In genomic region chr11:76735218-76735480, GRCh38 we compare ENCODE assay signal across 21 cellular contexts. TPM values are rescaled to one million over a fixed set of nuclear protein-coding genes. Genes with fewer than 3 reads are reported as not detected.
DNase-seq lines count a peak whose midpoint lies in the region; ATAC-seq and TF ChIP-seq lines count a peak whose summit lies in the region.
"Had no signal": no experiment of that assay in that cellular context is flagged by ENCODE, and none has a peak within 500 bp of the region (broad histone marks: within the 10 kb centered on the region; RNA-seq: fewer than 3 reads in every experiment).

No MANE protein-coding gene starts in this region.

- TF ChIP-seq CTCF in mammary epithelial cell (conservative IDR thresholded peaks at IDR 0.05 in 1 of 2, IDR thresholded peaks at IDR 0.05 in 1 of 2; ENCODE audit: extremely low read depth in 1 of 2, insufficient read depth in 1 of 2, low read depth in 1 of 2, low read length in 2 of 2), result no peak
- no peak for TF ChIP-seq CTCF in breast epithelium (IDR thresholded peaks at IDR 0.05)
- no peak for TF ChIP-seq CTCF in SK-N-SH (IDR thresholded peaks at IDR 0.05)

- no peaks in the 10 kb centered on the region for H3K9me2 ChIP-seq in SK-N-SH

- H3K9ac ChIP-seq in mammary epithelial cell (ENCODE audit: insufficient read depth, low read length) (no peak overlapping the region), mesendoderm (ENCODE audit: low read length) (peak overlapping the region; percentile 43), SK-N-SH (no peak overlapping the region)

- WGBS in mammary epithelial cell (ENCODE audit: low coverage, missing lambda C conversion rate), result 78% methylated on average over 3 of the region's 3 CpGs
- no CpG with 5 or more reads among the region's 3 CpGs for WGBS in mesendoderm (ENCODE audit: extremely low coverage, insufficient coverage, low lambda C conversion rate)
- WGBS in SK-N-SH (ENCODE audit: low lambda C conversion rate), result 92% methylated on average over 3 of the region's 3 CpGs

- no peak for ATAC-seq in HG03565 (IDR thresholded peaks at IDR 0.05; ENCODE audit: unreplicated experiment)
- ATAC-seq: natural killer cell, upper lobe of right lung had no signal

- dilution Hi-C loops in mammary epithelial cell (cut with HindIII; ENCODE audit: low sequenced_read_pairs), result no loop called here

- in situ Hi-C loops in mammary epithelial cell (cut with MboI; ENCODE audit: low sequenced_read_pairs in 2 of 2), result loop anchor here (5.0 to 25.0 kb wide), 3 partner anchors 62 to 302 kb away; partner anchors contain the start of gene B3GNT6 (in 2 of the 2)

- no peak for DNase-seq in mammary epithelial cell
- no peak for DNase-seq in breast epithelium (ENCODE audit: low spot score in 2 of 2)
- DNase-seq in cerebellar cortex (ENCODE audit: low spot score), result peak; percentile 44
- no peak for DNase-seq in mesendoderm
- DNase-seq in posterior vena cava (ENCODE audit: low spot score), result no peak
- DNase-seq in amniotic stem cell (lab: John Stamatoyannopoulos, UW), result no peak
- no peak for DNase-seq in SK-N-SH
- DNase-seq: activated CD4-positive, alpha-beta T cell treated with anti-CD3 and anti-CD28 coated beads, Interleukin-2, amount 50 U/mL, for 4 hours; activated gamma-delta T cell; activated T-cell treated with anti-CD3 and anti-CD28 coated beads for 4 hours; kidney glomerular epithelial cell; natural killer cell; NCI-H187; NCI-H446; stimulated activated CD8-positive, alpha-beta memory T cell treated with anti-CD3 and anti-CD28 coated beads, Interleukin-4, amount 100 ng/mL, for 48 hours; T-helper 2 cell; upper lobe of right lung; WERI-Rb-1 had no signal

- POLR2A ChIA-PET in SK-N-SH (lab: Yijun Ruan, JAX), result no interaction called here

- H2BK120ac ChIP-seq in mesendoderm (ENCODE audit: low read depth, low read length), result peak overlapping the region; percentile 88

- H3K79me1 ChIP-seq in mesendoderm (ENCODE audit: low read length), result no peaks in the 10 kb centered on the region

- H3K4ac ChIP-seq in mesendoderm (ENCODE audit: low read depth, low read length), result peak overlapping the region; percentile 77

- H2BK15ac ChIP-seq in mesendoderm (replicated peaks; ENCODE audit: low read depth), result no peak overlapping the region

- H4K5ac ChIP-seq in mesendoderm (ENCODE audit: low read length), result peak overlapping the region; percentile 44

- H3K27me3 ChIP-seq in mammary epithelial cell (ENCODE audit: insufficient read depth, low read length), result no peaks in the 10 kb centered on the region
- no peaks in the 10 kb centered on the region for H3K27me3 ChIP-seq in breast epithelium
- H3K27me3 ChIP-seq in mesendoderm (ENCODE audit: insufficient read depth, low read length, poor library complexity), result no peaks in the 10 kb centered on the region
- peaks cover 5% of the 10 kb centered on the region; the same call in 1 of the 2 replicates for H3K27me3 ChIP-seq in SK-N-SH (ENCODE audit: insufficient read depth)
- H3K27me3 ChIP-seq: SJSA1, upper lobe of right lung had no signal

- H2AFZ ChIP-seq in mammary epithelial cell (ENCODE audit: low read depth, low read length) (peak overlapping the region; percentile 18), SK-N-SH (ENCODE audit: low read depth) (no peak overlapping the region)

- no peak overlapping the region for H4K8ac ChIP-seq in mesendoderm (ENCODE audit: low read depth, low read length)

- no peaks in the 10 kb centered on the region for H3K4me1 ChIP-seq in mammary epithelial cell (ENCODE audit: insufficient read depth, low read length)
- no peaks in the 10 kb centered on the region for H3K4me1 ChIP-seq in breast epithelium
- peaks cover 22% of the 10 kb centered on the region for H3K4me1 ChIP-seq in mesendoderm (ENCODE audit: control insufficient read depth, low read depth, low read length)
- peaks cover 0 to 16% of the 10 kb centered on the region in 2 experiments; a peak in 1 of 4 replicates for H3K4me1 ChIP-seq in SK-N-SH (ENCODE audit: control insufficient read depth in 1 of 2, insufficient read depth in 2 of 2, low read depth in 1 of 2, low read length in 1 of 2)
- H3K4me1 ChIP-seq: SJSA1 had no signal

- H3K4me3 ChIP-seq in mammary epithelial cell (replicated peaks in 1 of 3; ENCODE audit: insufficient read depth in 1 of 3, low read depth in 2 of 3, low read length in 3 of 3) (no peak overlapping the region), breast epithelium (no peak overlapping the region), mesendoderm (ENCODE audit: low read length) (no peak overlapping the region), SK-N-SH (ENCODE audit: low read depth in 2 of 2, low read length in 1 of 2) (no peak overlapping the region)
- H3K4me3 ChIP-seq: SJSA1, upper lobe of right lung had no signal

- H3K79me2 ChIP-seq in mammary epithelial cell (ENCODE audit: insufficient read depth, low read length) (no peaks in the 10 kb centered on the region), mesendoderm (ENCODE audit: control insufficient read depth, insufficient read depth, low read length) (no peaks in the 10 kb centered on the region), SK-N-SH (ENCODE audit: insufficient read depth) (no peaks in the 10 kb centered on the region)

- H2BK5ac ChIP-seq in mesendoderm (ENCODE audit: low read length), result peak overlapping the region; percentile 84

- no peak for TF ChIP-seq EP300 in SK-N-SH (IDR thresholded peaks at IDR 0.05; ENCODE audit: borderline replicate concordance in 1 of 2, low read depth in 1 of 2, low read length in 1 of 2)

- no TSS peak for BruUV-seq in mammary epithelial cell (replicated peaks; lab: Mats Ljungman, UMichigan)

- no peak overlapping the region for H3K27ac ChIP-seq in mammary epithelial cell (ENCODE audit: insufficient read depth, low read depth, low read length)
- H3K27ac ChIP-seq in breast epithelium, result no peak overlapping the region
- H3K27ac ChIP-seq in mesendoderm (ENCODE audit: low read depth, low read length), result peak overlapping the region; percentile 82
- H3K27ac ChIP-seq in SK-N-SH (ENCODE audit: low read depth in 2 of 2, low read length in 1 of 2), result peak overlapping the region in 1 of 2 experiments; percentile 3; a peak in 1 of 4 replicates
- H3K27ac ChIP-seq: epithelial cell of prostate, SJSA1, upper lobe of right lung, WERI-Rb-1 had no signal

- H3K56ac ChIP-seq in mesendoderm (ENCODE audit: low read length), result peak overlapping the region; percentile 82

- no peak for TF ChIP-seq RAD21 in SK-N-SH (IDR thresholded peaks at IDR 0.05; ENCODE audit: low read length)

- no peak overlapping the region for H3K23ac ChIP-seq in mesendoderm (ENCODE audit: low read length)

- peak overlapping the region; percentile 82 for H3K18ac ChIP-seq in mesendoderm (ENCODE audit: low read length)

- TF ChIP-seq POLR2A in breast epithelium (IDR thresholded peaks at IDR 0.05), result no peak

- H3K9me3 ChIP-seq in mammary epithelial cell (replicated peaks; ENCODE audit: insufficient read depth, low read length) (no peaks in the 10 kb centered on the region), breast epithelium (no peaks in the 10 kb centered on the region), SK-N-SH (no peaks in the 10 kb centered on the region)
- H3K9me3 ChIP-seq: SJSA1, upper lobe of right lung had no signal

- H3F3A ChIP-seq in SK-N-SH (replicated peaks; ENCODE audit: insufficient read depth), result no peaks in the 10 kb centered on the region

- H3K36me3 ChIP-seq in mammary epithelial cell (ENCODE audit: insufficient read depth, low read length), result no peaks in the 10 kb centered on the region
- H3K36me3 ChIP-seq in breast epithelium, result no peaks in the 10 kb centered on the region
- H3K36me3 ChIP-seq in mesendoderm (ENCODE audit: control insufficient read depth, insufficient read depth, low read length), result no peaks in the 10 kb centered on the region
- H3K36me3 ChIP-seq in SK-N-SH (replicated peaks in 1 of 2; ENCODE audit: control insufficient read depth in 1 of 2, insufficient read depth in 2 of 2, low read length in 1 of 2), result no peaks in the 10 kb centered on the region
- H3K36me3 ChIP-seq: SJSA1, upper lobe of right lung, WERI-Rb-1 had no signal

- H3K4me2 ChIP-seq in mammary epithelial cell (ENCODE audit: insufficient read depth, low read depth, low read length), result no peak overlapping the region
- no peak overlapping the region for H3K4me2 ChIP-seq in mesendoderm (ENCODE audit: low read length)
- no peak overlapping the region for H3K4me2 ChIP-seq in SK-N-SH

- intact Hi-C loops in mammary epithelial cell (cut with micrococcal nuclease) (loop anchor here (2.0 to 10.0 kb wide), 3 partner anchors 72 to 370 kb away; partner anchors contain the start of gene OMP), breast epithelium (cut with DNase I; ENCODE audit: low total_unique reads) (no loop called here), posterior vena cava (cut with DNase I) (loop anchor here (2.0 to 10.0 kb wide), 4 partner anchors 62 to 182 kb away; no protein-coding TSS in a partner anchor)

- peak overlapping the region; percentile 41 for H2AK5ac ChIP-seq in mesendoderm (ENCODE audit: low read length)

- no peaks in the 10 kb centered on the region for H4K20me1 ChIP-seq in mammary epithelial cell (ENCODE audit: insufficient read depth, low read length)
- no peaks in the 10 kb centered on the region for H4K20me1 ChIP-seq in SK-N-SH (ENCODE audit: insufficient read depth)

- CTCF ChIA-PET in mammary epithelial cell (lab: Charles Lee; ENCODE audit: low non-redundant PET) (interaction anchor here (0.5 kb wide), 1 partner anchor 184 kb away, joined by 3 read pairs; no protein-coding TSS in a partner anchor), SK-N-SH (lab: Yijun Ruan, JAX) (interaction anchor here (0.7 to 11.5 kb wide), 20 partner anchors 9 to 357 kb away, joined by 3 to 205 read pairs (median 11); partner anchors contain the start of gene TSKU)

TF ChIP-seq in SK-N-SH, 30 proteins besides CTCF, POLR2A, EP300 and RAD21 (continues in another document):
- TF ChIP-seq, protein P1, sequence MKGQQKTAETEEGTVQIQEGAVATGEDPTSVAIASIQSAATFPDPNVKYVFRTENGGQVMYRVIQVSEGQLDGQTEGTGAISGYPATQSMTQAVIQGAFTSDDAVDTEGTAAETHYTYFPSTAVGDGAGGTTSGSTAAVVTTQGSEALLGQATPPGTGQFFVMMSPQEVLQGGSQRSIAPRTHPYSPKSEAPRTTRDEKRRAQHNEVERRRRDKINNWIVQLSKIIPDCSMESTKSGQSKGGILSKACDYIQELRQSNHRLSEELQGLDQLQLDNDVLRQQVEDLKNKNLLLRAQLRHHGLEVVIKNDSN (IDR thresholded peaks at IDR 0.05; ENCODE audit: borderline replicate concordance, low read depth), result no peak
- TF ChIP-seq FOSL2 (IDR thresholded peaks at IDR 0.05; ENCODE audit: borderline replicate concordance, low read depth), result no peak

RNA-seq across cellular contexts. Expression of gene TSKU, which starts 48.0 kb away (rescaled TPM):
- total RNA-seq in mammary epithelial cell (10 to 100 TPM; 41.3 to 49.6 TPM), breast epithelium (100 to 1,000 TPM in 1 of 3 donors, 10 to 100 TPM in 2; 51.1 to 360 (median 65.1) TPM), posterior vena cava (10 to 100 TPM; 64.0 to 77.6 TPM)
- polyA plus RNA-seq in mammary epithelial cell (51.9 TPM), SK-N-SH (2012; rRNA removed) (18.3 and 20.7 TPM in 2 replicates)
- polyA minus RNA-seq in mammary epithelial cell, result 57.2 TPM
- polyA plus RNA-seq in mesendoderm (2013, experiment 1 of 2), result 62.6 TPM
- 61.3 TPM for polyA plus RNA-seq in mesendoderm (2013, experiment 2 of 2)
- 8.1 and 14.3 TPM in 2 replicates for polyA plus RNA-seq in SK-N-SH (2012; cell fraction: cytosol; rRNA removed)
- 8.7 TPM in 2 replicates for polyA plus RNA-seq in SK-N-SH (2012; cell fraction: nucleus; rRNA removed)
- total RNA-seq: natural killer cell had no signal
